16 cellular contexts compared by ENCODE assay signal in genomic region chr7:43313628-43314378, GRCh38.
DNase-seq lines count a peak whose midpoint lies in the region; ATAC-seq, FAIRE-seq and TF ChIP-seq lines count a peak whose summit lies in the region.
"Had no signal": no experiment of that assay in that cellular context is flagged by ENCODE, and none has a peak within 500 bp of the region (broad histone marks: within the 10 kb centered on the region; RNA-seq: fewer than 3 reads in every experiment).

No MANE protein-coding gene starts in this region.

- H3K9me3 ChIP-seq in GM12878 (replicated peaks; ENCODE audit: control insufficient read depth, insufficient read depth, low read length) (no peaks in the 10 kb centered on the region), testis (no peaks in the 10 kb centered on the region)

- intact Hi-C loops in GM12878 (cut with micrococcal nuclease; ENCODE audit: unreplicated experiment) (loop anchor here (5.0 kb wide), 2 partner anchors 38 to 372 kb away; no protein-coding TSS in a partner anchor), testis (cut with DNase I; ENCODE audit: low total_unique reads) (no loop called here)

- ATAC-seq in activated naive CD4-positive, alpha-beta T cell treated with anti-CD3 and anti-CD28 coated beads, Interleukin-2, amount 50 U/mL, for 72 hours, result peak; percentile 12 to 13
- ATAC-seq in GM12878, result peak; percentile 47
- ATAC-seq in GM21360 (IDR thresholded peaks at IDR 0.05; ENCODE audit: unreplicated experiment), result no peak
- ATAC-seq: CD8-positive, alpha-beta T cell had no signal

- no TSS peak for BruUV-seq in GM12878 (replicated peaks; lab: Mats Ljungman, UMichigan)

- TF ChIP-seq EP300 in GM12878 (IDR thresholded peaks at IDR 0.05; ENCODE audit: borderline replicate concordance in 1 of 2, control insufficient read depth in 1 of 2, low read depth in 2 of 2, low read length in 2 of 2), result no peak

- H3K36me3 Mint-ChIP-seq in activated naive CD4-positive, alpha-beta T cell treated with anti-CD3 and anti-CD28 coated beads, Interleukin-2, amount 50 U/mL, for 72 hours, result no peaks in the 10 kb centered on the region
- H3K36me3 Mint-ChIP-seq: CD8-positive, alpha-beta T cell; IgD-negative memory B cell had no signal

- in situ Hi-C loops in GM12878 (cut with MboI), result loop anchor here (10.0 kb wide), 1 partner anchor 521 kb away; no protein-coding TSS in a partner anchor

- no peaks in the 10 kb centered on the region for H4K20me1 ChIP-seq in GM12878 (ENCODE audit: control insufficient read depth, insufficient read depth)

- no peaks in the 10 kb centered on the region for H3K36me3 ChIP-seq in GM12878 (ENCODE audit: control insufficient read depth in 2 of 2, insufficient read depth in 2 of 2, low read length in 1 of 2)
- H3K36me3 ChIP-seq in testis (ENCODE audit: low read depth, missing control alignments), result no peaks in the 10 kb centered on the region

- SMC1A ChIA-PET in GM12878 (lab: Charles Lee; ENCODE audit: uncharacterized antibody, unreplicated experiment), result interaction anchor here (0.7 to 5.0 kb wide), 22 partner anchors 9 to 378 kb away, joined by 3 to 57 read pairs (median 4); no protein-coding TSS in a partner anchor

- FAIRE-seq in GM19239 (lab: Jason Lieb, UNC) (peak; percentile 8), GM12878 (lab: Jason Lieb, UNC) (no peak)

- no peak overlapping the region; the same call in 1 of the 2 replicates for H2AFZ ChIP-seq in GM12878 (ENCODE audit: control insufficient read depth, low read depth, low read length)

- H3K27ac Mint-ChIP-seq in activated naive CD4-positive, alpha-beta T cell treated with anti-CD3 and anti-CD28 coated beads, Interleukin-2, amount 50 U/mL, for 72 hours, result peak overlapping the region in 1 of 2 donors; percentile 44
- H3K27ac Mint-ChIP-seq: CD8-positive, alpha-beta T cell; IgD-negative memory B cell had no signal

- H3K27me3 ChIP-seq in GM12878 (replicated peaks in 1 of 2; ENCODE audit: control insufficient read depth in 2 of 2, insufficient read depth in 2 of 2, low read length in 1 of 2) (no peaks in the 10 kb centered on the region), testis (no peaks in the 10 kb centered on the region)

- no peaks in the 10 kb centered on the region for H3K9me3 Mint-ChIP-seq in activated naive CD4-positive, alpha-beta T cell treated with anti-CD3 and anti-CD28 coated beads, Interleukin-2, amount 50 U/mL, for 72 hours
- H3K9me3 Mint-ChIP-seq: CD8-positive, alpha-beta T cell; IgD-negative memory B cell had no signal

- no peak for TF ChIP-seq CTCF in GM12878 (IDR thresholded peaks at IDR 0.05 in 2 of 3, conservative IDR thresholded peaks at IDR 0.05 in 1 of 3; ENCODE audit: control insufficient read depth in 2 of 3, extremely low read depth in 1 of 3, insufficient read depth in 1 of 3, low read depth in 3 of 3, low read length in 3 of 3)
- TF ChIP-seq CTCF in testis (IDR thresholded peaks at IDR 0.05), result no peak

- CTCF ChIA-PET in GM12878 (lab: Yijun Ruan, JAX), result interaction anchor here (1.1 to 5.8 kb wide), 13 partner anchors 11 to 523 kb away, joined by 3 to 56 read pairs (median 4); no protein-coding TSS in a partner anchor

- RAD21 ChIA-PET in GM12878 (lab: Charles Lee; ENCODE audit: unreplicated experiment), result interaction anchor here (0.7 to 7.8 kb wide), 14 partner anchors 11 to 389 kb away, joined by 3 to 69 read pairs (median 4); partner anchors contain the start of genes MRPL32, PSMA2 and STK17A

- H3K9ac ChIP-seq in GM12878 (ENCODE audit: control insufficient read depth, insufficient read depth, low read length), result no peak overlapping the region

- no peak for TF ChIP-seq RAD21 in GM12878 (IDR thresholded peaks at IDR 0.05; ENCODE audit: insufficient read depth, low read depth, low read length)

- H3K4me1 ChIP-seq in GM12878 (ENCODE audit: control insufficient read depth, insufficient read depth, low read length) (peaks cover 17% of the 10 kb centered on the region), testis (no peaks in the 10 kb centered on the region)

- POLR2A ChIA-PET in GM12878 (lab: Charles Lee), result interaction anchor here (0.6 to 3.8 kb wide), 7 partner anchors 8 to 524 kb away, joined by 3 to 22 read pairs (median 4); no protein-coding TSS in a partner anchor

- peak overlapping the region; percentile 39 for H3K4me2 ChIP-seq in GM12878 (ENCODE audit: control insufficient read depth, insufficient read depth)

- peak overlapping the region; percentile 10; the same call in 1 of the 2 replicates for H3K4me3 ChIP-seq in GM12878
- no peak overlapping the region for H3K4me3 ChIP-seq in testis

- WGBS in GM12878 (ENCODE audit: insufficient coverage, insufficient replicate concordance, low lambda C conversion rate, missing lambda C conversion rate), result 25% methylated on average over 9 of the region's 9 CpGs
- WGBS in testis, 2 donors, result 73% methylated on average over 9 of the region's 9 CpGs

- no peaks in the 10 kb centered on the region for H3K79me2 ChIP-seq in GM12878 (ENCODE audit: control insufficient read depth, insufficient read depth, low read length)

- no peak for DNase-seq in activated naive CD4-positive, alpha-beta T cell treated with anti-CD3 and anti-CD28 coated beads, Interleukin-2, amount 50 U/mL, for 72 hours (ENCODE audit: low spot score in 2 of 2)
- DNase-seq in activated naive CD4-positive, alpha-beta T cell treated with anti-CD3 and anti-CD28 coated beads, Interleukin-2, amount 50 U/mL, for 16 hours, result no peak
- DNase-seq in GM19239 (ENCODE audit: insufficient read length, low spot score) (no peak), GM12878 (ENCODE audit: low read depth, low spot score) (no peak), testis (peak; percentile 40), DMS53 (lab: John Stamatoyannopoulos, UW) (no peak), substantia nigra (lab: John Stamatoyannopoulos, UW) (no peak)
- DNase-seq: CD8-positive, alpha-beta T cell; NCI-H1417; NCI-H2029; NCI-H2171 treated with DMSO at 0.1 percent for 48 hours; NCI-H510A; NCI-H82; SIG-M5 had no signal

- no peak for TF ChIP-seq POLR2A in GM12878 (IDR thresholded peaks at IDR 0.05; ENCODE audit: low read depth, low read length)
- no peak for TF ChIP-seq POLR2A in testis (IDR thresholded peaks at IDR 0.05)

- H3K27ac ChIP-seq in GM12878 (ENCODE audit: control insufficient read depth, insufficient read depth) (no peak overlapping the region), testis (no peak overlapping the region), substantia nigra (ENCODE audit: low read depth, low read length, poor library complexity, severe bottlenecking) (no peak overlapping the region)

TF ChIP-seq in GM12878, 131 proteins besides CTCF, POLR2A, EP300 and RAD21 (continues in another document):
- TF ChIP-seq HDGF (IDR thresholded peaks at IDR 0.05) (peak; percentile 82; the same call in 1 of the 2 replicates), MEF2B (IDR thresholded peaks at IDR 0.05; ENCODE audit: partially characterized antibody, poor library complexity, severe bottlenecking) (no peak), REST (IDR thresholded peaks at IDR 0.05; ENCODE audit: low read depth, low read length) (no peak), ZBTB40 (IDR thresholded peaks at IDR 0.05; ENCODE audit: borderline replicate concordance) (no peak)
